Comparison of ENCODE assay signal across 1 cellular context in the genomic region with DNA sequence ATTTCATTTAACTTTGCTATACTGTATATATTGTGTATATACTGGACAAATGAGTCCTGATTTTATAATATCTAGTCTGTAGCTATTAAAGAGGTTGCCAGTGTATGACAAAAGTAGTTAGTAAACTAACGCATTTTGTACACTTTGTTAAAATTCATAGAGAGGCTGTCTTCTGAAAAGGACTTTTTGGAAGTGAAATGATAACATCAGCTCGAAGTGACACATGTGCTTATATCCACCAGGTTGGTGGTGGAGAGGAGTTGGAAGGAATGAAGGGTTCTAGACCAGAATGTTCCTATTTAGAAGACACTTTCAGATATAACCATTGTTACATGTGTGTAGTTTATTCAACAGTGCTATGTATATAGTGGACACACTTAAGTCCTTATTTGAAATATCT.
A peak's percentile ranks its signal among the peaks of the same experiment; 100 is the strongest.
TF ChIP-seq lines count a peak whose summit lies in the region.
"Not testable (repeated sequence)": the region's sequence is repeated elsewhere in the genome, so short reads cannot be mapped to it uniquely, and the experiment has no call there.

No MANE protein-coding gene starts in this region.

TF ChIP-seq in K562, 482 proteins besides CTCF, POLR2A, EP300 and RAD21:
- TF ChIP-seq L3MBTL2 (IDR thresholded peaks at IDR 0.05) (peak; percentile 63), NR2C2 (tag; IDR thresholded peaks at IDR 0.05) (peak; percentile 25; the same call in 1 of the 2 replicates), ARID2 (IDR thresholded peaks at IDR 0.05) (0 out of 2 replicates have a peak, but pooled peaks have one; percentile 10), SOX6 (IDR thresholded peaks at IDR 0.05) (0 out of 2 replicates have a peak, but pooled peaks have one; percentile 10), ADNP (tag; IDR thresholded peaks at IDR 0.05) (peak; percentile 63; the same call in 1 of the 2 replicates), MAZ (CRISPR knock-in tag; conservative IDR thresholded peaks at IDR 0.05 in 1 of 2, IDR thresholded peaks at IDR 0.05 in 1 of 2) (0 out of 4 replicates have a peak, but pooled peaks of 1 of the 2 experiments have one; percentile 30), CHD4 (IDR thresholded peaks at IDR 0.05; ENCODE audit: insufficient read depth, insufficient replicate concordance, low read depth, low read length, poor library complexity, severe bottlenecking) (peak; percentile 45), CREB3L1 (IDR thresholded peaks at IDR 0.05; ENCODE audit: borderline replicate concordance, low read depth) (0 out of 2 replicates have a peak, but pooled peaks have one; percentile 23), SMARCA4 (IDR thresholded peaks at IDR 0.05) (peak; percentile 12; the same call in 1 of the 2 replicates)
- TF ChIP-seq NR2C2 (CRISPR knock-in tag; IDR thresholded peaks at IDR 0.05), result not testable (repeated sequence)
- TF ChIP-seq, protein P1, sequence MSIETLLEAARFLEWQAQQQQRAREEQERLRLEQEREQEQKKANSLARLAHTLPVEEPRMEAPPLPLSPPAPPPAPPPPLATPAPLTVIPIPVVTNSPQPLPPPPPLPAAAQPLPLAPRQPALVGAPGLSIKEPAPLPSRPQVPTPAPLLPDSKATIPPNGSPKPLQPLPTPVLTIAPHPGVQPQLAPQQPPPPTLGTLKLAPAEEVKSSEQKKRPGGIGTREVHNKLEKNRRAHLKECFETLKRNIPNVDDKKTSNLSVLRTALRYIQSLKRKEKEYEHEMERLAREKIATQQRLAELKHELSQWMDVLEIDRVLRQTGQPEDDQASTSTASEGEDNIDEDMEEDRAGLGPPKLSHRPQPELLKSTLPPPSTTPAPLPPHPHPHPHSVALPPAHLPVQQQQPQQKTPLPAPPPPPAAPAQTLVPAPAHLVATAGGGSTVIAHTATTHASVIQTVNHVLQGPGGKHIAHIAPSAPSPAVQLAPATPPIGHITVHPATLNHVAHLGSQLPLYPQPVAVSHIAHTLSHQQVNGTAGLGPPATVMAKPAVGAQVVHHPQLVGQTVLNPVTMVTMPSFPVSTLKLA (conservative IDR thresholded peaks at IDR 0.05), result 0 out of 4 replicates have a peak, but pooled peaks of 1 of the 2 experiments have one; percentile 43
